In the genomic region with DNA sequence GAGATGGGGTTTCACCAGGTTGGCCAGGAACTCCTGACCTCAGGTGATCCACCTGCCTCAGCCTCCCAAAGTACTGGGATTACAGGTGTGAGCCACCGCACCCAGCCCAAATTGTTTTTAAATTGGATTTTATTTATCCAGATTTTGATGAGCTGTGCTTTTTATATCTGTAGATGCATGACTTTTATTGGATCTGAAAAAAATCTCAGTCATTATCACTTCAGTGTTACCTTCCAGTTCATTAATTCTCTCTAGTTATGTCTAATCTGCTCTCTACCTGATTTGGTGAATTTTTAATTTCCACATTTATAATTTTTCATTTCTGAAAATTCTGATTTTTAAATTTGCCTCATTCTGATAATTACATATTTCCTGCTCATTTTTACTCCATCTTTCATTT, we compare ENCODE assay signal across 19 cellular contexts.
"Had no signal": no experiment of that assay in that cellular context is flagged by ENCODE, and none has a peak within 500 bp of the region (broad histone marks: within the 10 kb centered on the region; RNA-seq: fewer than 3 reads in every experiment).

No MANE protein-coding gene starts in this region.

- H3K4me3 ChIP-seq: dorsolateral prefrontal cortex, heart left ventricle, psoas muscle, suprapubic skin, thyroid gland, upper lobe of left lung, uterus had no signal

- H3K27ac Mint-ChIP-seq: nephron progenitor cell had no signal

- H3K4me1 ChIP-seq: uterus had no signal

- ATAC-seq: heart left ventricle, psoas muscle, sciatic nerve had no signal

- H3K36me3 ChIP-seq: heart left ventricle, neutrophil, suprapubic skin, thyroid gland, upper lobe of left lung, uterus had no signal

- H3K9me3 ChIP-seq: neutrophil, psoas muscle, suprapubic skin, thyroid gland had no signal

- H3K4me3 Mint-ChIP-seq: nephron progenitor cell had no signal

- H3K27me3 Mint-ChIP-seq: naive B cell had no signal

- H3K27ac ChIP-seq: dorsolateral prefrontal cortex, heart left ventricle, neutrophil, psoas muscle, suprapubic skin, thyroid gland, upper lobe of left lung, uterus had no signal

- H3K27me3 ChIP-seq: dorsolateral prefrontal cortex, heart left ventricle, neutrophil, suprapubic skin, thyroid gland, upper lobe of left lung, uterus had no signal

- DNase-seq: cortex of kidney; dorsolateral prefrontal cortex; effector CD8-positive, alpha-beta T cell; foreskin melanocyte; heart left ventricle; hippocampal formation; kidney glomerular epithelial cell; mesendoderm; naive B cell; nephron progenitor cell; psoas muscle; retina; stimulated activated naive CD4-positive, alpha-beta T cell; thyroid gland; upper lobe of left lung; uterus had no signal
